9 cellular contexts compared by ENCODE assay signal in genomic region chr7:108592633-108593277, GRCh38. TPM values are rescaled to one million over a fixed set of nuclear protein-coding genes. Genes with fewer than 3 reads are reported as not detected.
A peak's percentile ranks its signal among the peaks of the same experiment; 100 is the strongest.
DNase-seq lines count a peak whose midpoint lies in the region; ATAC-seq and TF ChIP-seq lines count a peak whose summit lies in the region.
"Had no signal": no experiment of that assay in that cellular context is flagged by ENCODE, and none has a peak within 500 bp of the region (broad histone marks: within the 10 kb centered on the region; RNA-seq: fewer than 3 reads in every experiment).

No MANE protein-coding gene starts in this region.

- ATAC-seq in heart right ventricle (peak in 1 of 8 donors; percentile 56), Right ventricle myocardium superior (ENCODE audit: poor library complexity) (no peak), HG03108 (IDR thresholded peaks at IDR 0.05; ENCODE audit: unreplicated experiment) (no peak), HG02973 (IDR thresholded peaks at IDR 0.05; ENCODE audit: unreplicated experiment) (no peak)

- no peaks in the 10 kb centered on the region for H3K4me1 ChIP-seq in heart right ventricle
- H3K4me1 ChIP-seq in endodermal cell (ENCODE audit: control insufficient read depth, insufficient read depth, low read length): no peaks in the 10 kb centered on the region
- H3K4me1 ChIP-seq: heart left ventricle had no signal

- no peaks in the 10 kb centered on the region for H3K9me3 Mint-ChIP-seq in endodermal cell

- no peak overlapping the region for H3K27ac ChIP-seq in heart right ventricle
- no peak overlapping the region for H3K27ac ChIP-seq in endodermal cell (ENCODE audit: low read depth, low read length)
- no peak overlapping the region for H3K27ac ChIP-seq in coronary artery
- H3K27ac ChIP-seq: heart left ventricle had no signal

- no peak overlapping the region for H3K4me3 ChIP-seq in heart right ventricle
- no peak overlapping the region for H3K4me3 ChIP-seq in endodermal cell (ENCODE audit: low read length)
- no peak overlapping the region for H3K4me3 ChIP-seq in coronary artery
- H3K4me3 ChIP-seq: heart left ventricle had no signal

- TF ChIP-seq CTCF in heart right ventricle (IDR thresholded peaks at IDR 0.05) (peak in 5 of 9 donors; percentile 12 to 44 (median 30)), endodermal cell (conservative IDR thresholded peaks at IDR 0.05) (peak; percentile 44), coronary artery (IDR thresholded peaks at IDR 0.05) (no peak)

- peaks cover 10% of the 10 kb centered on the region for H3K4me1 Mint-ChIP-seq in endodermal cell

- DNase-seq in heart right ventricle (no peak), Right ventricle myocardium superior (no peak), NCI-H524 treated with DMSO at 0.1 percent for 48 hours (lab: John Stamatoyannopoulos, UW) (peak; percentile 57), endodermal cell (no peak), coronary artery (ENCODE audit: low spot score) (no peak)
- DNase-seq in stimulated activated CD4-positive, alpha-beta T cell treated with anti-CD3 and anti-CD28 coated beads, Interleukin-4, amount 100 ng/mL, for 24 hours: no peak
- DNase-seq: heart left ventricle had no signal

- no peak overlapping the region for H3K27ac Mint-ChIP-seq in endodermal cell

- H3K36me3 ChIP-seq in heart right ventricle (no peaks in the 10 kb centered on the region), endodermal cell (ENCODE audit: control insufficient read depth, insufficient read depth, low read length) (no peaks in the 10 kb centered on the region)
- H3K36me3 ChIP-seq: heart left ventricle had no signal

- H3K9ac ChIP-seq in endodermal cell (ENCODE audit: extremely low read depth, low read length, poor library complexity, severe bottlenecking): no peak overlapping the region

- 42 to 43% methylated on average over 4 of the region's 4 CpGs for WGBS in heart right ventricle, 2 donors
- WGBS in endodermal cell (ENCODE audit: insufficient coverage in 1 of 2, insufficient read length in 1 of 2), 2 experiments: 67 to 84% methylated on average over 2 to 4 of the region's 4 CpGs

- no peaks in the 10 kb centered on the region for H3K9me3 ChIP-seq in heart right ventricle
- no peaks in the 10 kb centered on the region for H3K9me3 ChIP-seq in endodermal cell (ENCODE audit: control insufficient read depth, low read length)
- H3K9me3 ChIP-seq: heart left ventricle had no signal

- H3K36me3 Mint-ChIP-seq in endodermal cell (ENCODE audit: low read depth): no peaks in the 10 kb centered on the region

- H3K27me3 Mint-ChIP-seq in endodermal cell (ENCODE audit: insufficient read depth): peaks cover 11% of the 10 kb centered on the region

- intact Hi-C loops in heart right ventricle (cut with DNase I): no loop called here
- intact Hi-C loops in Right ventricle myocardium superior (cut with DNase I): no loop called here

- no peak overlapping the region for H3K4me3 Mint-ChIP-seq in endodermal cell

- H3K27me3 ChIP-seq in heart right ventricle (no peaks in the 10 kb centered on the region), endodermal cell (ENCODE audit: control insufficient read depth, insufficient read depth, low read length, poor library complexity, severe bottlenecking) (no peaks in the 10 kb centered on the region)
- H3K27me3 ChIP-seq: heart left ventricle had no signal

RNA-seq across cellular contexts. Expression of gene DNAJB9, which starts 23.1 kb away (rescaled TPM):
- total RNA-seq in heart right ventricle (10 to 100 TPM; 33.9 to 57.1 (median 45.4) TPM), Right ventricle myocardium superior (31.3 TPM), endodermal cell (10 to 100 TPM; 14.4 to 16.6 TPM)
- polyA plus RNA-seq in heart right ventricle: 10 to 100 TPM; 10.1 to 59.1 TPM
- 19.0 TPM for polyA plus RNA-seq in endodermal cell (2013, experiment 1 of 2)
- polyA plus RNA-seq in endodermal cell (2013, experiment 2 of 2): 16.0 TPM

RNA-seq across cellular contexts. Expression of gene THAP5, which starts 23.2 kb away (rescaled TPM):
- 10 to 100 TPM; 24.2 to 32.9 (median 28.9) TPM for total RNA-seq in heart right ventricle
- 1 to 10 TPM; 7.2 to 8.9 TPM for polyA plus RNA-seq in heart right ventricle
- 21.1 TPM for total RNA-seq in Right ventricle myocardium superior
- total RNA-seq in endodermal cell: 10 to 100 TPM; 21.5 to 23.8 TPM
- polyA plus RNA-seq in endodermal cell (2013, experiment 1 of 2): 28.4 TPM
- polyA plus RNA-seq in endodermal cell (2013, experiment 2 of 2): 30.5 TPM
